18 cellular contexts compared by ENCODE assay signal in genomic region chr1:89962024-89962741, GRCh38. TPM values are rescaled to one million over a fixed set of nuclear protein-coding genes. Genes with fewer than 3 reads are reported as not detected.
DNase-seq lines count a peak whose midpoint lies in the region; TF ChIP-seq lines count a peak whose summit lies in the region.
"Had no signal": no experiment of that assay in that cellular context is flagged by ENCODE, and none has a peak within 500 bp of the region (broad histone marks: within the 10 kb centered on the region; RNA-seq: fewer than 3 reads in every experiment).

No MANE protein-coding gene starts in this region.

- POLR2A ChIA-PET in HEK293 (lab: Yijun Ruan, JAX), result no interaction called here

- H3K9ac ChIP-seq in BLaER1, result peak overlapping the region; percentile 57; the same call in 1 of the 2 replicates

- peaks cover 73% of the 10 kb centered on the region for H3K4me1 ChIP-seq in BLaER1
- H3K4me1 ChIP-seq in HEK293 (ENCODE audit: control insufficient read depth, insufficient read depth, low read length), result no peaks in the 10 kb centered on the region

- DNase-seq in amniotic epithelial cell (ENCODE audit: low read depth) (peak; percentile 45), immature natural killer cell (no peak), iPS-NIHi11 (ENCODE audit: low spot score) (no peak), hippocampal formation (lab: John Stamatoyannopoulos, UW) (no peak), cerebellar nuclear complex (lab: John Stamatoyannopoulos, UW) (no peak)
- no peak for DNase-seq in activated naive CD4-positive, alpha-beta T cell treated with Interleukin-2 at 50 U/mL for 16 hours
- DNase-seq: activated CD4-positive, alpha-beta T cell treated with anti-CD3 and anti-CD28 coated beads, Interleukin-2, amount 10 ng/mL, durations not matched to agents 24 days and 14 days; anterior cingulate cortex; endodermal cell; GDM1; left lung; NCI-H1417 treated with DMSO at 0.1 percent for 48 hours; nephron progenitor cell; sigmoid colon; T-helper 2 cell had no signal

- H3K27me3 ChIP-seq in BLaER1, result no peaks in the 10 kb centered on the region
- H3K27me3 ChIP-seq: left lung, sigmoid colon had no signal

- H3K4me3 ChIP-seq in BLaER1 (peak overlapping the region; percentile 36), HEK293 (ENCODE audit: low read depth, low read length) (no peak overlapping the region)
- H3K4me3 ChIP-seq: left lung, sigmoid colon had no signal

- H3K9me3 Mint-ChIP-seq in immature natural killer cell, result no peaks in the 10 kb centered on the region

- H3K27ac ChIP-seq in BLaER1 (peak overlapping the region; percentile 61), HEK293 (ENCODE audit: extremely low read depth, low read depth, low read length) (no peak overlapping the region)
- H3K27ac ChIP-seq: left lung had no signal

- CTCF ChIA-PET in HEK293 (lab: Yijun Ruan, JAX), result interaction anchor here (0.6 to 1.5 kb wide), 5 partner anchors 8 to 855 kb away, joined by 3 to 7 read pairs (median 3); no protein-coding TSS in a partner anchor

- no peaks in the 10 kb centered on the region for H3K36me3 Mint-ChIP-seq in immature natural killer cell

- peaks cover 27% of the 10 kb centered on the region for H3K9me3 ChIP-seq in BLaER1
- no peaks in the 10 kb centered on the region for H3K9me3 ChIP-seq in HEK293 (ENCODE audit: control insufficient read depth, insufficient read depth, low read depth, low read length)
- H3K9me3 ChIP-seq: left lung, sigmoid colon had no signal

- H3K27me3 Mint-ChIP-seq in immature natural killer cell (ENCODE audit: low read depth in 3 of 3), result peaks cover 2 to 11% (median 6%) of the 10 kb centered on the region in 3 donors

- no peak for TF ChIP-seq CTCF in HEK293 (tag by site-specific recombination; IDR thresholded peaks at IDR 0.05)

- peaks cover 38 to 43% of the 10 kb centered on the region in 2 donors for H3K4me1 Mint-ChIP-seq in immature natural killer cell

- peak overlapping the region in 3 of 5 donors; percentile 8 to 53 (median 30) for H3K4me3 Mint-ChIP-seq in immature natural killer cell
- H3K4me3 Mint-ChIP-seq: activated CD4-positive, alpha-beta T cell treated with anti-CD3 and anti-CD28 coated beads, Interleukin-2, amount 10 ng/mL, durations not matched to agents 24 days and 14 days; activated T-helper 1 cell treated with anti-CD3 and anti-CD28 coated beads, Interleukin-12 subunit alpha, Interleukin-12 subunit beta, Interleukin-2, Interleukin-4 antibody, amounts not matched to agents 30 ng/mL and 10 ng/mL and 1 ng/mL, durations not matched to agents 14 hours and 24 hours and 36 hours; endodermal cell; nephron progenitor cell had no signal

- H4K20me1 ChIP-seq in BLaER1, result no peaks in the 10 kb centered on the region

- H3K27ac Mint-ChIP-seq in immature natural killer cell, result no peak overlapping the region
- H3K27ac Mint-ChIP-seq: activated CD4-positive, alpha-beta T cell treated with anti-CD3 and anti-CD28 coated beads, Interleukin-2, amount 10 ng/mL, durations not matched to agents 24 days and 14 days; activated T-helper 1 cell treated with anti-CD3 and anti-CD28 coated beads, Interleukin-12 subunit alpha, Interleukin-12 subunit beta, Interleukin-2, Interleukin-4 antibody, amounts not matched to agents 30 ng/mL and 10 ng/mL and 1 ng/mL, durations not matched to agents 14 hours and 24 hours and 36 hours; endodermal cell; nephron progenitor cell had no signal

- peak overlapping the region; percentile 93 for H3K4me2 ChIP-seq in BLaER1

- peaks cover 9% of the 10 kb centered on the region; the same call in 1 of the 2 replicates for H3K36me3 ChIP-seq in BLaER1
- no peaks in the 10 kb centered on the region for H3K36me3 ChIP-seq in HEK293 (ENCODE audit: control insufficient read depth in 2 of 2, insufficient read depth in 1 of 2, low read length in 2 of 2)
- H3K36me3 ChIP-seq: left lung, sigmoid colon had no signal

TF ChIP-seq in HEK293, 187 proteins besides CTCF, POLR2A, EP300 and RAD21:
- TF ChIP-seq YY1 (tag by site-specific recombination; IDR thresholded peaks at IDR 0.05) (no peak), ZIC2 (tag by site-specific recombination; IDR thresholded peaks at IDR 0.05) (peak; percentile 53; the same call in 1 of the 2 replicates)

RNA-seq across cellular contexts. Expression of gene ZNF326, which starts 32.7 kb away (rescaled TPM):
- polyA plus RNA-seq in immature natural killer cell, result 1 to 10 TPM; 6.0 to 9.2 (median 7.2) TPM
